Comparison of ENCODE assay signal across 27 cellular contexts in genomic region chr20:64093013-64093503, GRCh38. TPM values are rescaled to one million over a fixed set of nuclear protein-coding genes. Genes with fewer than 3 reads are reported as not detected.
A peak's percentile ranks its signal among the peaks of the same experiment; 100 is the strongest.
DNase-seq lines count a peak whose midpoint lies in the region; ATAC-seq, FAIRE-seq and TF ChIP-seq lines count a peak whose summit lies in the region.
"Had no signal": no experiment of that assay in that cellular context is flagged by ENCODE, and none has a peak within 500 bp of the region (broad histone marks: within the 10 kb centered on the region; RNA-seq: fewer than 3 reads in every experiment).

No MANE protein-coding gene starts in this region.

- no peak for DNase-seq in activated T-cell treated with anti-CD3 and anti-CD28 coated beads, Interleukin-2, amount 50 U/mL, for 24 hours
- DNase-seq in activated T-cell treated with anti-CD3 and anti-CD28 coated beads, Interleukin-2, amount 50 U/mL, for 1 hour = no peak
- peak; percentile 7 for DNase-seq in NCI-H69 (lab: John Stamatoyannopoulos, UW)
- no peak for DNase-seq in H1 (ENCODE audit: low read depth in 1 of 2, low spot score in 2 of 2)
- no peak for DNase-seq in progenitor cell of endocrine pancreas (ENCODE audit: low spot score, unreplicated experiment)
- DNase-seq in osteoblast (ENCODE audit: insufficient read length, low spot score, missing footprints) = no peak
- no peak for DNase-seq in PC-3
- DNase-seq: ACHN; activated CD4-positive, alpha-beta T cell treated with anti-CD3 and anti-CD28 coated beads for 1 hour; colonic mucosa; NCI-H1436; NCI-H748 treated with DMSO at 0.1 percent for 48 hours; Peyer's patch; SK-N-SH; small intestine; stimulated activated CD4-positive, alpha-beta T cell treated with anti-CD3 and anti-CD28 coated beads, Interleukin-2, amount 100 ng/mL, for 48 hours had no signal

- H4K8ac ChIP-seq in H1 (ENCODE audit: extremely low read depth, insufficient read depth, low read length) = no peak overlapping the region

- CTCF ChIA-PET in H1 (lab: Charles Lee; ENCODE audit: partially characterized antibody) (interaction anchor here (0.6 to 4.5 kb wide), 5 partner anchors 9 to 38 kb away, joined by 3 to 28 read pairs (median 4); partner anchors contain the start of gene LKAAEAR1), PC-3 (lab: Charles Lee) (no interaction called here)

- H4K91ac ChIP-seq in H1 (replicated peaks; ENCODE audit: insufficient read length, low read length) = no peak overlapping the region

- no peak overlapping the region for H2BK15ac ChIP-seq in H1 (ENCODE audit: low read length)

- H3K36me3 Mint-ChIP-seq in activated T-cell treated with anti-CD3 and anti-CD28 coated beads, Interleukin-2, amount 50 U/mL, for 24 hours (ENCODE audit: low read depth) = no peaks in the 10 kb centered on the region
- H3K36me3 Mint-ChIP-seq in progenitor cell of endocrine pancreas (ENCODE audit: insufficient read depth) = peaks cover 2% of the 10 kb centered on the region

- H4K5ac ChIP-seq in H1 (ENCODE audit: insufficient read length, low read depth, low read length) = no peak overlapping the region

- H3K9me3 ChIP-seq in H1 (ENCODE audit: insufficient read depth in 2 of 2, low read depth in 1 of 2, low read length in 1 of 2) (no peaks in the 10 kb centered on the region), osteoblast (ENCODE audit: low read depth, low read length) (no peaks in the 10 kb centered on the region), PC-3 (ENCODE audit: low read length) (no peaks in the 10 kb centered on the region)
- H3K9me3 ChIP-seq: colonic mucosa, neutrophil, Peyer's patch, SK-N-SH had no signal

- H3K4me1 Mint-ChIP-seq in activated T-cell treated with anti-CD3 and anti-CD28 coated beads, Interleukin-2, amount 50 U/mL, for 24 hours (ENCODE audit: low read depth) = peaks cover 1% of the 10 kb centered on the region
- H3K4me1 Mint-ChIP-seq in progenitor cell of endocrine pancreas (ENCODE audit: low read depth) = peaks cover 6% of the 10 kb centered on the region

- H3K18ac ChIP-seq in H1 (ENCODE audit: extremely low read depth, low read length) = no peak overlapping the region

- no peak overlapping the region for H3K56ac ChIP-seq in H1 (replicated peaks; ENCODE audit: insufficient read length, low read depth, low read length)

- H2AFZ ChIP-seq in H1 (ENCODE audit: low read length) (no peak overlapping the region), osteoblast (ENCODE audit: low read length) (no peak overlapping the region), PC-3 (ENCODE audit: low read length) (no peak overlapping the region)

- no peak overlapping the region for H3K4me3 Mint-ChIP-seq in activated T-cell treated with anti-CD3 and anti-CD28 coated beads, Interleukin-2, amount 50 U/mL, for 24 hours
- H3K4me3 Mint-ChIP-seq in progenitor cell of endocrine pancreas (ENCODE audit: low read depth) = no peak overlapping the region
- H3K4me3 Mint-ChIP-seq: activated T-helper 17 cell treated with anti-CD3 and anti-CD28 coated beads, Interleukin-2, amount 50 U/mL, for 72 hours; stimulated activated naive CD8-positive, alpha-beta T cell treated with anti-CD3 and anti-CD28 coated beads, Interleukin-15, Interleukin-2, amounts not matched to agents 100 ng/mL and 50 ng/mL, for 24 hours; T-helper 2 cell treated with Interferon-gamma antibody and Interleukin-4, amounts not matched to agents 5 μg/mL and 100 μg/mL, for 36 hours had no signal

- ATAC-seq in HG02938 (IDR thresholded peaks at IDR 0.05; ENCODE audit: unreplicated experiment) = no peak
- ATAC-seq in PC-3 = no peak
- ATAC-seq: activated T-helper 17 cell treated with anti-CD3 and anti-CD28 coated beads, Interleukin-2, amount 50 U/mL, for 72 hours had no signal

- POLR2A ChIA-PET in H1 (lab: Charles Lee; ENCODE audit: partially characterized antibody) = interaction anchor here (0.6 to 1.2 kb wide), 2 partner anchors 9 to 11 kb away, joined by 3 read pairs; no protein-coding TSS in a partner anchor
- POLR2A ChIA-PET in PC-3 (lab: Charles Lee; ENCODE audit: unreplicated experiment) = no interaction called here

- peaks cover 3% of the 10 kb centered on the region for H3K9me3 Mint-ChIP-seq in activated T-cell treated with anti-CD3 and anti-CD28 coated beads, Interleukin-2, amount 50 U/mL, for 24 hours
- peaks cover 5% of the 10 kb centered on the region for H3K9me3 Mint-ChIP-seq in progenitor cell of endocrine pancreas (ENCODE audit: low read depth)

- H3F3A ChIP-seq in PC-3 (ENCODE audit: low read length, unreplicated experiment) = no peaks in the 10 kb centered on the region

- H3K14ac ChIP-seq in H1 (ENCODE audit: insufficient read length) = no peak overlapping the region

- H3K4me3 ChIP-seq in H1 (ENCODE audit: extremely low read depth in 1 of 4, insufficient read depth in 2 of 4, low read depth in 3 of 4, low read length in 4 of 4) = no peak overlapping the region
- no peak overlapping the region for H3K4me3 ChIP-seq in osteoblast (ENCODE audit: insufficient read depth, low read length)
- no peak overlapping the region for H3K4me3 ChIP-seq in PC-3 (ENCODE audit: low read length)
- H3K4me3 ChIP-seq: colonic mucosa, Peyer's patch, tibial nerve had no signal

- TF ChIP-seq POLR2A in H1 (IDR thresholded peaks at IDR 0.05; ENCODE audit: control extremely low read depth in 1 of 2, low read depth in 2 of 2, low read length in 2 of 2) = no peak

- H4K20me1 ChIP-seq in H1 (replicated peaks in 1 of 2; ENCODE audit: control insufficient read depth in 1 of 2, insufficient read depth in 2 of 2, low read length in 2 of 2) (peaks cover 2 to 3% of the 10 kb centered on the region in 2 experiments), osteoblast (ENCODE audit: insufficient read depth, low read length) (no peaks in the 10 kb centered on the region), PC-3 (ENCODE audit: low read length) (no peaks in the 10 kb centered on the region)

- 81% methylated on average over 9 of the region's 9 CpGs; no CpG with 5 or more reads in 1 of the 2 experiments for WGBS in H1 (ENCODE audit: extremely low coverage in 1 of 2, insufficient coverage in 1 of 2, insufficient read length in 1 of 2, insufficient replicate concordance in 2 of 2, low coverage in 1 of 2, low lambda C conversion rate in 2 of 2, missing lambda C conversion rate in 1 of 2), 2 experiments

- peak overlapping the region; percentile 52 for H3K27ac Mint-ChIP-seq in activated T-cell treated with anti-CD3 and anti-CD28 coated beads, Interleukin-2, amount 50 U/mL, for 24 hours
- peak overlapping the region; percentile 71 for H3K27ac Mint-ChIP-seq in progenitor cell of endocrine pancreas
- H3K27ac Mint-ChIP-seq: activated T-helper 17 cell treated with anti-CD3 and anti-CD28 coated beads, Interleukin-2, amount 50 U/mL, for 72 hours; stimulated activated naive CD8-positive, alpha-beta T cell treated with anti-CD3 and anti-CD28 coated beads, Interleukin-15, Interleukin-2, amounts not matched to agents 100 ng/mL and 50 ng/mL, for 24 hours; T-helper 2 cell treated with Interferon-gamma antibody and Interleukin-4, amounts not matched to agents 5 μg/mL and 100 μg/mL, for 36 hours had no signal

- H2BK5ac ChIP-seq in H1 (ENCODE audit: low read depth, low read length) = no peak overlapping the region

- H3K23me2 ChIP-seq in H1 (ENCODE audit: low read depth, low read length) = peaks cover 5% of the 10 kb centered on the region; the same call in 1 of the 2 replicates

- no peak overlapping the region for H2BK20ac ChIP-seq in H1 (ENCODE audit: low read length)

- no peaks in the 10 kb centered on the region for H3K27me3 Mint-ChIP-seq in activated T-cell treated with anti-CD3 and anti-CD28 coated beads, Interleukin-2, amount 50 U/mL, for 24 hours
- H3K27me3 Mint-ChIP-seq in progenitor cell of endocrine pancreas = peaks cover 29% of the 10 kb centered on the region
- H3K27me3 Mint-ChIP-seq: activated T-helper 17 cell treated with anti-CD3 and anti-CD28 coated beads, Interleukin-2, amount 50 U/mL, for 72 hours; stimulated activated naive CD8-positive, alpha-beta T cell treated with anti-CD3 and anti-CD28 coated beads, Interleukin-15, Interleukin-2, amounts not matched to agents 100 ng/mL and 50 ng/mL, for 24 hours had no signal

- intact Hi-C loops in PC-3 (cut with micrococcal nuclease) = no loop called here

- FAIRE-seq in H1 (lab: Jason Lieb, UNC) = no peak
- FAIRE-seq: endometrium, H54, small intestine had no signal

- no peak for TF ChIP-seq CTCF in H1 (IDR thresholded peaks at IDR 0.05; ENCODE audit: control extremely low read depth in 1 of 3, insufficient read depth in 1 of 3, low read depth in 1 of 3, low read length in 3 of 3)
- TF ChIP-seq CTCF in progenitor cell of endocrine pancreas (IDR thresholded peaks at IDR 0.05; ENCODE audit: unreplicated experiment) = no peak
- no peak for TF ChIP-seq CTCF in osteoblast (IDR thresholded peaks at IDR 0.05; ENCODE audit: extremely low read depth, low read depth, low read length)
- no peak for TF ChIP-seq CTCF in PC-3 (conservative IDR thresholded peaks at IDR 0.05; ENCODE audit: low read depth, low read length)

- H3K27ac ChIP-seq in H1 (ENCODE audit: low read depth, low read length) (no peak overlapping the region), osteoblast (ENCODE audit: low read depth, low read length) (no peak overlapping the region), PC-3 (ENCODE audit: low read length) (no peak overlapping the region)
- H3K27ac ChIP-seq: C4-2B, colonic mucosa, neutrophil, Peyer's patch, tibial nerve had no signal

- no peak for TF ChIP-seq EP300 in H1 (IDR thresholded peaks at IDR 0.05; ENCODE audit: borderline replicate concordance in 1 of 2, low read depth in 2 of 2, low read length in 2 of 2)

- H3K4me1 ChIP-seq in H1 (replicated peaks in 1 of 4; ENCODE audit: control insufficient read depth in 3 of 4, insufficient read depth in 4 of 4, low read length in 3 of 4) (peaks cover 0 to 7% (median 2%) of the 10 kb centered on the region in 4 experiments; a peak in 3 of 7 replicates), osteoblast (ENCODE audit: insufficient read depth, low read length) (no peaks in the 10 kb centered on the region), PC-3 (ENCODE audit: insufficient read depth, low read length) (no peaks in the 10 kb centered on the region)
- H3K4me1 ChIP-seq: colonic mucosa, tibial nerve had no signal

- no peaks in the 10 kb centered on the region for H3K79me1 ChIP-seq in H1 (ENCODE audit: low read depth, low read length)

- H3K27me3 ChIP-seq in H1 (replicated peaks in 1 of 4; ENCODE audit: control insufficient read depth in 3 of 4, extremely low read depth in 1 of 4, insufficient read depth in 3 of 4, low read length in 3 of 4) (peaks cover 0 to 2% (median 0%) of the 10 kb centered on the region in 4 experiments; a peak in 1 of 7 replicates), osteoblast (ENCODE audit: insufficient read depth, low read length) (no peaks in the 10 kb centered on the region), PC-3 (ENCODE audit: low read length) (no peaks in the 10 kb centered on the region)
- H3K27me3 ChIP-seq: colonic mucosa, neutrophil, Peyer's patch had no signal

- no peak overlapping the region for H2BK120ac ChIP-seq in H1 (replicated peaks; ENCODE audit: low read depth, low read length)

- H3K79me2 ChIP-seq in H1 (ENCODE audit: control insufficient read depth in 1 of 2, insufficient read depth in 2 of 2, low read length in 2 of 2) = no peaks in the 10 kb centered on the region
- no peaks in the 10 kb centered on the region for H3K79me2 ChIP-seq in osteoblast (ENCODE audit: insufficient read depth, low read length)
- no peaks in the 10 kb centered on the region for H3K79me2 ChIP-seq in PC-3 (ENCODE audit: low read length)

- H3K4ac ChIP-seq in H1 (replicated peaks; ENCODE audit: insufficient read length, low read depth, low read length) = no peak overlapping the region

- no TSS peak for BruUV-seq in PC-3 (replicated peaks; lab: Mats Ljungman, UMichigan)

- H3K9ac ChIP-seq in H1 (replicated peaks in 1 of 4; ENCODE audit: extremely low read depth in 1 of 4, low read depth in 3 of 4, low read length in 3 of 4) = no peak overlapping the region
- H3K9ac ChIP-seq in PC-3 (ENCODE audit: low read length) = no peak overlapping the region
- H3K9ac ChIP-seq: SK-N-SH had no signal

- H3K4me2 ChIP-seq in H1 (ENCODE audit: insufficient read depth in 1 of 2, low read depth in 2 of 2, low read length in 2 of 2) (no peak overlapping the region), osteoblast (ENCODE audit: insufficient read depth, low read length) (no peak overlapping the region), PC-3 (ENCODE audit: low read length) (no peak overlapping the region)
- H3K4me2 ChIP-seq: SK-N-SH had no signal

- H3K9me2 ChIP-seq in PC-3 (replicated peaks; ENCODE audit: low read length) = no peaks in the 10 kb centered on the region
- H3K9me2 ChIP-seq: SK-N-SH had no signal

- 0 out of 2 replicates have a peak overlapping the region, but pooled peaks have one; percentile 53 for H2AK5ac ChIP-seq in H1 (ENCODE audit: low read depth, low read length)

- H2BK12ac ChIP-seq in H1 (ENCODE audit: low read depth, low read length) = no peak overlapping the region

- no peak for TF ChIP-seq RAD21 in H1 (IDR thresholded peaks at IDR 0.05 in 1 of 2, conservative IDR thresholded peaks at IDR 0.05 in 1 of 2; ENCODE audit: low read depth in 2 of 2, low read length in 2 of 2)

- no peak overlapping the region for H3K23ac ChIP-seq in H1 (ENCODE audit: insufficient read length)

- H3K36me3 ChIP-seq in H1 (ENCODE audit: control insufficient read depth in 2 of 4, insufficient read depth in 4 of 4, low read length in 3 of 4) (no peaks in the 10 kb centered on the region), osteoblast (ENCODE audit: insufficient read depth, low read length) (no peaks in the 10 kb centered on the region), PC-3 (ENCODE audit: low read depth, low read length) (no peaks in the 10 kb centered on the region)
- H3K36me3 ChIP-seq: colonic mucosa, Peyer's patch had no signal

RNA-seq across cellular contexts. Expression of gene LKAAEAR1, which starts 8.9 kb away (rescaled TPM):
- 0.41 and 0.52 TPM in 2 replicates for total RNA-seq in H1 (2021; fragmentation: NEBNext Ultra II Directional; extraction: Animal tissue kit (Norgen Biotek cat#: 25700))
- 0.53 and 0.91 TPM in 2 replicates for polyA plus RNA-seq in H1 (2011; rRNA removed)
- 0.65 TPM for polyA plus RNA-seq in H1 (2011; cell fraction: cytosol; rRNA removed)
- polyA plus RNA-seq in H1 (2011; cell fraction: nucleus; rRNA removed) = 0.34 TPM
- 0.24 TPM in 1 of 4 replicates, not detected in the others for polyA plus RNA-seq in H1 (2012, experiment 1 of 2)
- not detected for polyA plus RNA-seq in H1 (2012, experiment 2 of 2)
- polyA plus RNA-seq in H1 (2013, experiment 1 of 2) = 0.20 TPM
- 0.28 TPM for polyA plus RNA-seq in H1 (2013, experiment 2 of 2)
- not detected in 2 replicates for polyA minus RNA-seq in H1 (2011; rRNA and poly(A)+ RNA removed)
- not detected for polyA minus RNA-seq in H1 (2011; cell fraction: cytosol; rRNA and poly(A)+ RNA removed)
- not detected for polyA minus RNA-seq in H1 (2011; cell fraction: nucleus; rRNA and poly(A)+ RNA removed)
- total RNA-seq in progenitor cell of endocrine pancreas = not detected in 2 replicates
- 0.72 TPM in 1 of 2 replicates, not detected in the other for total RNA-seq in osteoblast
- 0.98 and 1.1 TPM in 2 replicates for total RNA-seq in PC-3 (2014; rRNA removed)
- total RNA-seq: colonic mucosa, M059J, Peyer's patch had no signal
- polyA plus RNA-seq: small intestine had no signal

RNA-seq across cellular contexts. Expression of gene OPRL1, which starts 13.2 kb away (rescaled TPM):
- 0.52 and 0.63 TPM in 2 replicates for total RNA-seq in H1 (2021; fragmentation: NEBNext Ultra II Directional; extraction: Animal tissue kit (Norgen Biotek cat#: 25700))
- polyA plus RNA-seq in H1 (2011; rRNA removed) = 0.98 and 2.0 TPM in 2 replicates
- 1.3 TPM for polyA plus RNA-seq in H1 (2011; cell fraction: cytosol; rRNA removed)
- polyA plus RNA-seq in H1 (2011; cell fraction: nucleus; rRNA removed) = 2.1 TPM
- polyA plus RNA-seq in H1 (2012, experiment 1 of 2) = 0.52 to 1.4 TPM (median 1.1 TPM) in 4 replicates
- 0.81 TPM for polyA plus RNA-seq in H1 (2012, experiment 2 of 2)
- 0.39 TPM for polyA plus RNA-seq in H1 (2013, experiment 1 of 2)
- polyA plus RNA-seq in H1 (2013, experiment 2 of 2) = 0.46 TPM
- polyA minus RNA-seq in H1 (2011; rRNA and poly(A)+ RNA removed) = 1.2 and 1.4 TPM in 2 replicates
- 1.4 TPM for polyA minus RNA-seq in H1 (2011; cell fraction: cytosol; rRNA and poly(A)+ RNA removed)
- 0.50 TPM for polyA minus RNA-seq in H1 (2011; cell fraction: nucleus; rRNA and poly(A)+ RNA removed)
- total RNA-seq in progenitor cell of endocrine pancreas (1.5 TPM in 2 replicates), osteoblast (0.59 and 0.72 TPM in 2 replicates), PC-3 (2014; rRNA removed) (5.6 and 7.4 TPM in 2 replicates)

RNA-seq across cellular contexts. Expression of gene RGS19, which starts 13.7 kb away (rescaled TPM):
- total RNA-seq in H1 (2021; fragmentation: NEBNext Ultra II Directional; extraction: Animal tissue kit (Norgen Biotek cat#: 25700)) = 12.7 and 13.1 TPM in 2 replicates
- 16.8 and 21.9 TPM in 2 replicates for polyA plus RNA-seq in H1 (2011; rRNA removed)
- 14.6 TPM for polyA plus RNA-seq in H1 (2011; cell fraction: cytosol; rRNA removed)
- polyA plus RNA-seq in H1 (2011; cell fraction: nucleus; rRNA removed) = 18.9 TPM
- 9.5 to 12.1 TPM (median 10.6 TPM) in 4 replicates for polyA plus RNA-seq in H1 (2012, experiment 1 of 2)
- polyA plus RNA-seq in H1 (2012, experiment 2 of 2) = 8.8 TPM
- polyA plus RNA-seq in H1 (2013, experiment 1 of 2) = 9.0 TPM
- 8.9 TPM for polyA plus RNA-seq in H1 (2013, experiment 2 of 2)
- 4.3 and 4.8 TPM in 2 replicates for polyA minus RNA-seq in H1 (2011; rRNA and poly(A)+ RNA removed)
- polyA minus RNA-seq in H1 (2011; cell fraction: cytosol; rRNA and poly(A)+ RNA removed) = 8.7 TPM
- 6.3 TPM for polyA minus RNA-seq in H1 (2011; cell fraction: nucleus; rRNA and poly(A)+ RNA removed)
- total RNA-seq in progenitor cell of endocrine pancreas (6.5 and 7.6 TPM in 2 replicates), osteoblast (5.3 and 6.9 TPM in 2 replicates), PC-3 (2014; rRNA removed) (43.2 and 54.3 TPM in 2 replicates)

RNA-seq across cellular contexts. Expression of gene NPBWR2, which starts 14.3 kb away (rescaled TPM):
- total RNA-seq in H1 (2021; fragmentation: NEBNext Ultra II Directional; extraction: Animal tissue kit (Norgen Biotek cat#: 25700)) = not detected in 2 replicates
- not detected in 2 replicates for polyA plus RNA-seq in H1 (2011; rRNA removed)
- not detected for polyA plus RNA-seq in H1 (2011; cell fraction: cytosol; rRNA removed)
- polyA plus RNA-seq in H1 (2011; cell fraction: nucleus; rRNA removed) = not detected
- 0.11 TPM in 1 of 4 replicates, not detected in the others for polyA plus RNA-seq in H1 (2012, experiment 1 of 2)
- polyA plus RNA-seq in H1 (2012, experiment 2 of 2) = not detected
- not detected for polyA plus RNA-seq in H1 (2013, experiment 1 of 2)
- not detected for polyA plus RNA-seq in H1 (2013, experiment 2 of 2)
- not detected in 2 replicates for polyA minus RNA-seq in H1 (2011; rRNA and poly(A)+ RNA removed)
- not detected for polyA minus RNA-seq in H1 (2011; cell fraction: cytosol; rRNA and poly(A)+ RNA removed)
- not detected for polyA minus RNA-seq in H1 (2011; cell fraction: nucleus; rRNA and poly(A)+ RNA removed)
- not detected in 2 replicates for total RNA-seq in progenitor cell of endocrine pancreas
- total RNA-seq in osteoblast = not detected in 2 replicates
- total RNA-seq in PC-3 (2014; rRNA removed) = not detected in 2 replicates
- total RNA-seq: activated T-helper 17 cell treated with anti-CD3 and anti-CD28 coated beads, Interleukin-2, amount 50 U/mL, for 72 hours; colonic mucosa; lower leg skin; M059J; Peyer's patch; tibial nerve had no signal
- polyA plus RNA-seq: SK-N-SH, small intestine had no signal

RNA-seq across cellular contexts. Expression of gene TCEA2, which starts 30.1 kb away (rescaled TPM):
- total RNA-seq in H1 (2021; fragmentation: NEBNext Ultra II Directional; extraction: Animal tissue kit (Norgen Biotek cat#: 25700)) = 41.4 and 46.3 TPM in 2 replicates
- polyA plus RNA-seq in H1 (2011; rRNA removed) = 42.3 and 66.0 TPM in 2 replicates
- polyA plus RNA-seq in H1 (2011; cell fraction: cytosol; rRNA removed) = 52.5 TPM
- polyA plus RNA-seq in H1 (2011; cell fraction: nucleus; rRNA removed) = 118 TPM
- 34.2 to 60.1 TPM (median 48.8 TPM) in 4 replicates for polyA plus RNA-seq in H1 (2012, experiment 1 of 2)
- 35.4 TPM for polyA plus RNA-seq in H1 (2012, experiment 2 of 2)
- 55.3 TPM for polyA plus RNA-seq in H1 (2013, experiment 1 of 2)
- polyA plus RNA-seq in H1 (2013, experiment 2 of 2) = 51.7 TPM
- 9.5 and 12.8 TPM in 2 replicates for polyA minus RNA-seq in H1 (2011; rRNA and poly(A)+ RNA removed)
- 14.2 TPM for polyA minus RNA-seq in H1 (2011; cell fraction: cytosol; rRNA and poly(A)+ RNA removed)
- 35.6 TPM for polyA minus RNA-seq in H1 (2011; cell fraction: nucleus; rRNA and poly(A)+ RNA removed)
- total RNA-seq in progenitor cell of endocrine pancreas = 86.7 and 92.7 TPM in 2 replicates
- total RNA-seq in osteoblast = 28.9 and 31.5 TPM in 2 replicates
- total RNA-seq in PC-3 (2014; rRNA removed) = 19.1 and 23.4 TPM in 2 replicates
